In the genomic region with DNA sequence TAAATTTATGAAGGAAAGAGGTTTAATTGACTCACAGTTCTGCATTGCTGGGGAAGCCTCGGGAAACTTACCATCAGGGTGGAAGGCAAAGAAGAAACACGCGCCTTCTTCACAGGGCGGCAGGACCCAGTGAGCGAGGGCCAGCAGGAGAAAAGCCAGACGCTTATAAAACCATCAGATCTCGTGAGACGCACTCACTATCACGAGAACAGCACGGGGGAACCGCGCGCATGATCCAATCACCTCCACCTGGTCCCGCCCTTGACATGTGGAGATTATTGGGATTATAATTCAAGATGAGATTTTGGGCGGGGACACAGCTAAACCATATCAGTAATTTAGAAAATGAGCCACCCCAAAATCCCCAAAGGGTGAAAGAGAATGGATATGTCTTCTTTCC, we compare ENCODE assay signal across 30 cellular contexts.
"Had no signal": no experiment of that assay in that cellular context is flagged by ENCODE, and none has a peak within 500 bp of the region (broad histone marks: within the 10 kb centered on the region; RNA-seq: fewer than 3 reads in every experiment).

No MANE protein-coding gene starts in this region.

- H3K27me3 ChIP-seq: adrenal gland, body of pancreas, breast epithelium, cardiac muscle cell, colonic mucosa, gastroesophageal sphincter had no signal

- H3K4me3 ChIP-seq: adrenal gland, body of pancreas, breast epithelium, cardiac muscle cell, colonic mucosa, esophagus squamous epithelium, gastroesophageal sphincter had no signal

- H3K27ac ChIP-seq: adrenal gland, body of pancreas, breast epithelium, cardiac muscle cell, colonic mucosa, epithelial cell of prostate, esophagus squamous epithelium, gastroesophageal sphincter had no signal

- ATAC-seq: activated CD4-positive, alpha-beta T cell treated with anti-CD3 and anti-CD28 coated beads for 36 hours; activated CD8-positive, alpha-beta memory T cell treated with anti-CD3 and anti-CD28 coated beads, Interleukin-2, amount 10 ng/mL, durations not matched to agents 7 days and 5 days; activated CD8-positive, alpha-beta T cell treated with anti-CD3 and anti-CD28 coated beads, Interleukin-2, amount 10 ng/mL, durations not matched to agents 7 days and 5 days; activated naive CD8-positive, alpha-beta T cell treated with anti-CD3 and anti-CD28 coated beads, Interleukin-2, amount 50 U/mL, for 24 hours; body of pancreas; gastroesophageal sphincter had no signal

- H3K9me3 ChIP-seq: adrenal gland, body of pancreas, breast epithelium, colonic mucosa, esophagus squamous epithelium, gastroesophageal sphincter had no signal

- FAIRE-seq: endometrium, endothelial cell of umbilical vein had no signal

- H3K4me1 ChIP-seq: adrenal gland, body of pancreas, breast epithelium, colonic mucosa, esophagus squamous epithelium, gastroesophageal sphincter had no signal

- DNase-seq: activated CD4-positive, alpha-beta memory T cell treated with anti-CD3 and anti-CD28 coated beads for 36 hours; activated CD4-positive, alpha-beta T cell treated with anti-CD3 and anti-CD28 coated beads for 36 hours; activated CD4-positive, CD25-positive, alpha-beta regulatory T cell; activated CD4-positive, CD25-positive, alpha-beta regulatory T cell treated with anti-CD3 and anti-CD28 coated beads, Interleukin-2, amount 50 U/mL, for 72 hours; activated CD8-positive, alpha-beta memory T cell treated with anti-CD3 and anti-CD28 coated beads, Interleukin-2, amount 10 ng/mL, durations not matched to agents 7 days and 5 days; activated CD8-positive, alpha-beta memory T cell treated with anti-CD3 and anti-CD28 coated beads, Interleukin-2, amount 50 U/mL, for 4 hours; activated CD8-positive, alpha-beta T cell treated with anti-CD3 and anti-CD28 coated beads, Interleukin-2, amount 10 ng/mL, durations not matched to agents 7 days and 5 days; activated effector memory CD4-positive, alpha-beta T cell treated with anti-CD3 and anti-CD28 coated beads, Interleukin-2, amount 50 U/mL, for 16 hours; activated naive CD4-positive, alpha-beta T cell treated with anti-CD3 and anti-CD28 coated beads for 36 hours; activated naive CD8-positive, alpha-beta T cell treated with anti-CD3 and anti-CD28 coated beads for 36 hours; activated naive CD8-positive, alpha-beta T cell treated with anti-CD3 and anti-CD28 coated beads, Interleukin-2, amount 50 U/mL, for 24 hours; activated T-cell treated with anti-CD3 and anti-CD28 coated beads, Interleukin-2, amount 50 U/mL, for 1 hour; activated T-cell treated with anti-CD3 and anti-CD28 coated beads, Interleukin-2, amount 50 U/mL, for 48 hours; adrenal gland; amygdala; aorta; body of pancreas; central memory CD4-positive, alpha-beta T cell; cerebellar nuclear complex; colonic mucosa; effector CD8-positive, alpha-beta T cell; esophagus squamous epithelium; foreskin melanocyte; T-helper 2 cell had no signal

- H3K36me3 ChIP-seq: adrenal gland, breast epithelium, cardiac muscle cell, colonic mucosa, esophagus squamous epithelium, gastroesophageal sphincter had no signal
